Comparison of ENCODE assay signal across 16 cellular contexts in the genomic region with DNA sequence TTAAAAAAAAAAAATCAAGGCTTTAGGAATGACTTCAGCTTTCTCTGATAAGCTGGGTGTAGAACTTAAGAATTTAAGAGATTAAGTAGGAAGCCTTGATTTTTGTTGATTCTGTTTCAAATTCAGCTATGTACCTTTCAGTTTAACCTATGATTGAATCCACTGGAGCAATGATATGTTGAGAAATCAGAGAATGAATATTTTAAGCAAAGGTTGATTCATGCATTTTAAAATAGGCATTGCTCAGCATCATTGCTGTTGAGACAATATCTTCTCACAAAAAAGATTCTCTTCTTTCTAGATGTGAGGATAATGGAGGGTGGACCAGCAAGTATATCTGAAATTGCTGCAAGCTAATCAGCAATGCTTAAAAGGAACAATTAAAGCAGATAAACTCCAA.
"Had no signal": no experiment of that assay in that cellular context is flagged by ENCODE, and none has a peak within 500 bp of the region (broad histone marks: within the 10 kb centered on the region; RNA-seq: fewer than 3 reads in every experiment).

No MANE protein-coding gene starts in this region.

- H3K27ac ChIP-seq: ovary, VCaP had no signal

- H3K4me3 Mint-ChIP-seq: activated CD4-positive, alpha-beta memory T cell treated with anti-CD3 and anti-CD28 coated beads for 36 hours; activated naive CD8-positive, alpha-beta T cell; activated T-cell treated with anti-CD3 and anti-CD28 coated beads, Interleukin-2, amount 50 U/mL, for 4 hours; nephron progenitor cell; type B pancreatic cell had no signal

- H3K27ac Mint-ChIP-seq: activated CD4-positive, alpha-beta memory T cell treated with anti-CD3 and anti-CD28 coated beads for 36 hours; activated naive CD8-positive, alpha-beta T cell; nephron progenitor cell; type B pancreatic cell had no signal

- H3K9me3 Mint-ChIP-seq: activated CD4-positive, alpha-beta memory T cell treated with anti-CD3 and anti-CD28 coated beads for 36 hours; type B pancreatic cell had no signal

- DNase-seq: activated CD4-positive, alpha-beta memory T cell treated with anti-CD3 and anti-CD28 coated beads for 36 hours; activated effector memory CD4-positive, alpha-beta T cell treated with anti-CD3 and anti-CD28 coated beads, Interleukin-2, amount 50 U/mL, for 16 hours; activated T-cell treated with anti-CD3 and anti-CD28 coated beads, Interleukin-2, amount 50 U/mL, for 4 hours; esophagus squamous epithelium; foreskin keratinocyte; left lung; mesendoderm; nephron progenitor cell; ovary; T-helper 9 cell had no signal

- H3K27me3 ChIP-seq: esophagus squamous epithelium, foreskin keratinocyte, left lung, ovary had no signal

- FAIRE-seq: bronchial epithelial cell, keratinocyte had no signal

- H3K4me3 ChIP-seq: esophagus squamous epithelium, left lung, ovary, skin epidermis had no signal

- H3K36me3 ChIP-seq: esophagus squamous epithelium, left lung, ovary had no signal

- H3K27me3 Mint-ChIP-seq: type B pancreatic cell had no signal

- H3K9me3 ChIP-seq: esophagus squamous epithelium, left lung, ovary had no signal

- H3K36me3 Mint-ChIP-seq: activated CD4-positive, alpha-beta memory T cell treated with anti-CD3 and anti-CD28 coated beads for 36 hours; activated naive CD8-positive, alpha-beta T cell had no signal
